21 cellular contexts compared by ENCODE assay signal in the genomic region with DNA sequence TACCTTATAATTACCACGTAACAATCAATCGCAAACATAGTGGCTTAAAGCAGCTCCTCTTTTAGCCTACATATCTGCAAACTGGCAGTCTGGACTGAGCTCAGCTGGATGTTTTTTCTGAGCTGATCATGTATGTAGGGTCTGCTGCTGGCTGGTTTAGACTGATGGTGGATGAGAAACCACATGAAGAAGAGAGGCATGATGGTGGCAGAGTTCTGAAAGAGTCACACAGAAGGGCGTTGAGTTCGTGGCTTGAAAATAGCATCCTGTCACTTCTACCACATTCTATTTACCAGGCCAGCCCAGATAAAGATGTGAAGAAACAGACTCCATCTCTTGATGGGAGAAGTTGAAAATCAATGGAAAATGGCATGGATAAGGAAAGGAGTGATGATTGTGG.
"Had no signal": no experiment of that assay in that cellular context is flagged by ENCODE, and none has a peak within 500 bp of the region (broad histone marks: within the 10 kb centered on the region; RNA-seq: fewer than 3 reads in every experiment).

No MANE protein-coding gene starts in this region.

- ATAC-seq: HepG2, Panc1, PC-3 had no signal

- H3K27ac ChIP-seq: RWPE1 had no signal

- H3K9me3 ChIP-seq: SK-N-SH had no signal

- DNase-seq: IMR-90, Karpas-422, KG1, MV-4-11, NCI-H1048, NCI-H1105, NCI-H1417, NCI-H1436 treated with DMSO at 0.1 percent for 48 hours, NCI-H1694, NCI-H187 treated with DMSO at 0.1 percent for 48 hours, NCI-H2029 treated with DMSO at 0.1 percent for 48 hours, NCI-H2171 treated with DMSO at 0.1 percent for 48 hours, NCI-H524, NCI-H526 treated with DMSO at 0.1 percent for 48 hours, NCI-H748 treated with DMSO at 0.1 percent for 48 hours, PC-3, SHP77, SK-N-SH had no signal

- H3K4me2 ChIP-seq: SK-N-SH had no signal

- H3K9ac ChIP-seq: SK-N-SH had no signal
